In genomic region chr20:56800088-56800487, GRCh38 we compare ENCODE assay signal across 26 cellular contexts.
DNase-seq lines count a peak whose midpoint lies in the region; ATAC-seq and TF ChIP-seq lines count a peak whose summit lies in the region.
"Had no signal": no experiment of that assay in that cellular context is flagged by ENCODE, and none has a peak within 500 bp of the region (broad histone marks: within the 10 kb centered on the region; RNA-seq: fewer than 3 reads in every experiment).

No MANE protein-coding gene starts in this region.

- intact Hi-C loops in PC-3 (cut with micrococcal nuclease) (no loop called here), PC-9 (cut with micrococcal nuclease; ENCODE audit: unreplicated experiment) (loop anchor here (5.0 kb wide), 1 partner anchor 173 kb away; the partner anchor contains the start of gene TFAP2C)

- TF ChIP-seq CTCF in PC-3 (conservative IDR thresholded peaks at IDR 0.05; ENCODE audit: low read depth, low read length) (peak; percentile 43), choroid plexus epithelial cell (conservative IDR thresholded peaks at IDR 0.05; ENCODE audit: low read depth, low read length) (peak; percentile 21), neural progenitor cell (IDR thresholded peaks at IDR 0.05) (no peak), PC-9 (conservative IDR thresholded peaks at IDR 0.05) (no peak; the same call in 1 of the 2 replicates)

- no peak overlapping the region for H3K4me3 Mint-ChIP-seq in neural progenitor cell
- H3K4me3 Mint-ChIP-seq: CD4-positive, alpha-beta T cell; GM23338; T-helper 17 cell had no signal

- H3K36me3 Mint-ChIP-seq in neural progenitor cell, result no peaks in the 10 kb centered on the region

- H3K4me1 Mint-ChIP-seq in neural progenitor cell, result peaks cover 23% of the 10 kb centered on the region
- H3K4me1 Mint-ChIP-seq: T-helper 17 cell had no signal

- no peak overlapping the region for H3K27ac Mint-ChIP-seq in neural progenitor cell
- H3K27ac Mint-ChIP-seq: CD4-positive, alpha-beta T cell; GM23338; T-helper 17 cell had no signal

- H3K36me3 ChIP-seq in PC-3 (ENCODE audit: low read depth, low read length) (no peaks in the 10 kb centered on the region), neural progenitor cell (no peaks in the 10 kb centered on the region), PC-9 (ENCODE audit: low read depth) (no peaks in the 10 kb centered on the region), H7 (replicated peaks; ENCODE audit: control insufficient read depth, insufficient read depth, low read length) (no peaks in the 10 kb centered on the region)
- H3K36me3 ChIP-seq: BLaER1 treated with 17β-estradiol and CSF1 and Interleukin-3, amounts not matched to agents 10 nM and 100 nM; SJCRH30 had no signal

- H3K4me2 ChIP-seq in PC-3 (ENCODE audit: low read length) (no peak overlapping the region), neural progenitor cell (no peak overlapping the region), PC-9 (no peak overlapping the region)
- H3K4me2 ChIP-seq: A549; BLaER1 treated with 17β-estradiol and CSF1 and Interleukin-3, amounts not matched to agents 10 nM and 100 nM; GM23338 had no signal

- H3K27me3 Mint-ChIP-seq in neural progenitor cell (ENCODE audit: insufficient read depth, low read depth), result peaks cover 6% of the 10 kb centered on the region
- H3K27me3 Mint-ChIP-seq: CD4-positive, alpha-beta T cell; T-helper 17 cell had no signal

- no peak overlapping the region for H3K9ac ChIP-seq in PC-3 (ENCODE audit: low read length)
- H3K9ac ChIP-seq in neural progenitor cell, result no peak overlapping the region
- H3K9ac ChIP-seq: BLaER1 treated with 17β-estradiol and CSF1 and Interleukin-3, amounts not matched to agents 10 nM and 100 nM had no signal

- POLR2A ChIA-PET in PC-3 (lab: Charles Lee; ENCODE audit: unreplicated experiment), result no interaction called here
- POLR2A ChIA-PET in PC-9 (lab: Charles Lee; ENCODE audit: unreplicated experiment), result no interaction called here

- peaks cover 7% of the 10 kb centered on the region for H3K9me3 Mint-ChIP-seq in neural progenitor cell

- H3K27ac ChIP-seq in PC-3 (ENCODE audit: low read length) (no peak overlapping the region), neural progenitor cell (no peak overlapping the region), PC-9 (no peak overlapping the region)
- H3K27ac ChIP-seq: BLaER1 treated with 17β-estradiol and CSF1 and Interleukin-3, amounts not matched to agents 10 nM and 100 nM; HL-60; SJCRH30 had no signal

- no peaks in the 10 kb centered on the region for H4K20me1 ChIP-seq in PC-3 (ENCODE audit: low read length)
- H4K20me1 ChIP-seq in neural progenitor cell (ENCODE audit: low read depth), result no peaks in the 10 kb centered on the region
- H4K20me1 ChIP-seq in PC-9 (ENCODE audit: insufficient read depth), result no peaks in the 10 kb centered on the region
- H4K20me1 ChIP-seq: BLaER1 treated with 17β-estradiol and CSF1 and Interleukin-3, amounts not matched to agents 10 nM and 100 nM had no signal

- H3K4me1 ChIP-seq in PC-3 (ENCODE audit: insufficient read depth, low read length) (peaks cover 28% of the 10 kb centered on the region), neural progenitor cell (peaks cover 14% of the 10 kb centered on the region), PC-9 (replicated peaks; ENCODE audit: insufficient read depth) (peaks cover 34% of the 10 kb centered on the region)
- H3K4me1 ChIP-seq: A549, SJCRH30 had no signal

- H3K4me3 ChIP-seq in Jurkat, Clone E6-1 (ENCODE audit: low read length), result no peak overlapping the region
- H3K4me3 ChIP-seq in PC-3 (ENCODE audit: low read length) (no peak overlapping the region), choroid plexus epithelial cell (ENCODE audit: low read depth, low read length) (no peak overlapping the region), neural progenitor cell (no peak overlapping the region), PC-9 (no peak overlapping the region), H7 (ENCODE audit: insufficient read depth, low read depth, low read length) (no peak overlapping the region)
- H3K4me3 ChIP-seq: A549; BLaER1 treated with 17β-estradiol and CSF1 and Interleukin-3, amounts not matched to agents 10 nM and 100 nM; GM23338; SJCRH30 had no signal

- H3F3A ChIP-seq in PC-3 (ENCODE audit: low read length, unreplicated experiment) (no peaks in the 10 kb centered on the region), neural progenitor cell (ENCODE audit: low read depth) (peaks cover 6% of the 10 kb centered on the region), PC-9 (ENCODE audit: insufficient read depth, low read depth) (peaks cover 18% of the 10 kb centered on the region)

- BruUV-seq in PC-3 (replicated peaks; lab: Mats Ljungman, UMichigan), result no TSS peak
- BruUV-seq in PC-9 (replicated peaks; lab: Mats Ljungman, UMichigan), result no TSS peak

- no peaks in the 10 kb centered on the region for H3K9me3 ChIP-seq in PC-3 (ENCODE audit: low read length)
- H3K9me3 ChIP-seq in neural progenitor cell (ENCODE audit: low read depth), result no peaks in the 10 kb centered on the region
- no peaks in the 10 kb centered on the region; the same call in 1 of the 2 replicates for H3K9me3 ChIP-seq in PC-9 (ENCODE audit: insufficient read depth, low read depth)

- peak; percentile 35 for DNase-seq in Jurkat, Clone E6-1 (ENCODE audit: low read depth, low spot score)
- no peak for DNase-seq in PC-3
- DNase-seq in choroid plexus epithelial cell (ENCODE audit: low read depth), result no peak
- DNase-seq in neural progenitor cell (ENCODE audit: low spot score), result no peak
- no peak for DNase-seq in PC-9
- no peak for DNase-seq in MV-4-11 (lab: John Stamatoyannopoulos, UW)
- DNase-seq in H7, result no peak
- DNase-seq in NCI-H146 treated with DMSO at 0.1 percent for 48 hours (lab: John Stamatoyannopoulos, UW; ENCODE audit: unreplicated experiment), result no peak
- DNase-seq: AML-193; CD4-positive, alpha-beta T cell; HCEC 1CT; KG1; NCI-H1092 treated with DMSO at 0.1 percent for 48 hours; NCI-H1436; NCI-H1930; NCI-H446 treated with DMSO at 0.1 percent for 48 hours; NCI-H526; NCI-H82; SJCRH30; T-helper 17 cell had no signal

- ATAC-seq in PC-3, result no peak
- ATAC-seq: A549, GM23338, Right ventricle myocardium inferior, SK-N-SH treated with all-trans-retinoic acid at 6 μM for 48 hours, T-helper 17 cell had no signal

- H3K9me2 ChIP-seq in PC-3 (replicated peaks; ENCODE audit: low read length) (no peaks in the 10 kb centered on the region), PC-9 (ENCODE audit: insufficient read depth) (no peaks in the 10 kb centered on the region)

- H2AFZ ChIP-seq in PC-3 (ENCODE audit: low read length), result no peak overlapping the region
- H2AFZ ChIP-seq in neural progenitor cell (replicated peaks), result peak overlapping the region; percentile 80
- no peak overlapping the region for H2AFZ ChIP-seq in PC-9
- H2AFZ ChIP-seq: GM23338 had no signal

- CTCF ChIA-PET in PC-3 (lab: Charles Lee), result no interaction called here
- CTCF ChIA-PET in PC-9 (lab: Charles Lee), result no interaction called here

- H3K79me2 ChIP-seq in PC-3 (ENCODE audit: low read length) (no peaks in the 10 kb centered on the region), neural progenitor cell (ENCODE audit: low read depth) (no peaks in the 10 kb centered on the region), PC-9 (ENCODE audit: low read depth) (no peaks in the 10 kb centered on the region)

- H3K27me3 ChIP-seq in PC-3 (ENCODE audit: low read length) (no peaks in the 10 kb centered on the region), neural progenitor cell (no peaks in the 10 kb centered on the region), PC-9 (ENCODE audit: insufficient read depth, low read depth) (no peaks in the 10 kb centered on the region), H7 (ENCODE audit: control insufficient read depth, insufficient read depth, low read length) (no peaks in the 10 kb centered on the region)
- H3K27me3 ChIP-seq: BLaER1 treated with 17β-estradiol and CSF1 and Interleukin-3, amounts not matched to agents 10 nM and 100 nM had no signal

Comparison
In these comparisons a context has a peak if more than half of its experiments do, and no peak if none do; other contexts are left out.
1. CTCF ChIP-seq: peak in PC-3 (single experiment) and choroid plexus epithelial cell (single experiment); none in neural progenitor cell (single experiment) and PC-9 (single experiment).